Comparison of ENCODE assay signal across 8 cellular contexts in the genomic region with DNA sequence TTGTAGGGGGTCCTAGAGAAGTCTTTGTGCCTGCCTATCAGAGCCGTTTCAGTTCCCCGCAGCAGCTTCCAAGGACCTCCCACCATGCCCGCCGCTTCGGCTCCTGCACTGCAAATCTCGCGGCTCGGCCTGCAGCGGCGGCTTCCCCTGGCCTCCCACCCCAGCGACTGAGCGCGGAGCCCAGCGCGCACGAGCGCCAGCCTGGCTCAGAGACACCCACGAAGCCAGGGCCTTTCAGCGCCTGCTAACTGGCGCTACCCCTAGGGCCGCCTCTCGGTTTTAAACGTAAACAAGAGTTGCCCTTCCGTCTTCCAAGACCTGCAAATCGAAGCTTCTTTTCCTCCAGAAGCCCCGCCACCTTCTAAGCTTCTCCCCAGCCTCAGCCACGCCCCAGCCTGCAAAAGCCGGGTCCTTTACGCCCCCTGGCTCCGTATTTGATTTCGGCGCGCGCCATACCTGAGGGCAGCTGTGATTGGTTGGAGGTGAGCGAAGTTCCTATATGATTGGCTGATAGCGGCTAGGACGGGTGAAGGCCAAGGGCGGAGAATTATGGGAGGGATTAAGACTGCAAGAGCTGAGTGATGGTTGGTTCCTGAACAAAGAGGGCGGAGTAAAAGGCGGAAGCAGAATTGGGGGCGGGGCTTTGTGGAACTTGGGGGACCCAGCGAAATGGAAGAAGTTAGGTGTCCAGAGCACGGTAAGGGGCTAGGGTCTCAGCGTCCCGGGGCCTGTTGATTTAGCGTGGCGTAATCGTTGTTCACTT. TPM values are rescaled to one million over a fixed set of nuclear protein-coding genes. Genes with fewer than 3 reads are reported as not detected.
DNase-seq lines count a peak whose midpoint lies in the region; ATAC-seq and TF ChIP-seq lines count a peak whose summit lies in the region.

Gene TTF2, plus strand, starts transcription at position 649 of the 763 bp plus-strand sequence. Its CDS starts 21 bp downstream, at position 670.

- H3K9me3 ChIP-seq in left ventricle myocardium inferior (replicated peaks), result no peaks in the 10 kb centered on the region

- ATAC-seq in HG02870 (IDR thresholded peaks at IDR 0.05; ENCODE audit: unreplicated experiment) (peak; percentile 91), T-cell (replicated peaks in 1 of 4) (peak; percentile 91 to 96 (median 94))

- WGBS in urinary bladder, result under 1% methylated on average over 48 of the region's 48 CpGs

- H3K4me3 Mint-ChIP-seq in T-cell (no peak within 1 kb of the TSS), progenitor cell of endocrine pancreas (ENCODE audit: low read depth) (no peak within 1 kb of the TSS)

- peak; percentile 96 for DNase-seq in GM13977 (ENCODE audit: low spot score)
- peak; percentile 99 for DNase-seq in NCI-H146 (lab: John Stamatoyannopoulos, UW)
- DNase-seq in T-cell, result peak; percentile 87 to 99 (median 96)
- DNase-seq in amniotic epithelial cell (ENCODE audit: low read depth), result peak; percentile 98
- DNase-seq in left ventricle myocardium inferior, result peak; percentile 88
- peak; percentile 92 for DNase-seq in progenitor cell of endocrine pancreas (ENCODE audit: low spot score, unreplicated experiment)

- H3K27me3 Mint-ChIP-seq in T-cell, result no peaks in the 10 kb centered on the region
- H3K27me3 Mint-ChIP-seq in progenitor cell of endocrine pancreas, result no peaks in the 10 kb centered on the region

- peaks cover 20% of the 10 kb centered on the region for H3K4me1 ChIP-seq in left ventricle myocardium inferior
- peaks cover 1% of the 10 kb centered on the region for H3K4me1 ChIP-seq in urinary bladder (ENCODE audit: insufficient read depth)

- H3K27ac Mint-ChIP-seq in T-cell (peak within 1 kb of the TSS; percentile 39 to 77), progenitor cell of endocrine pancreas (no peak within 1 kb of the TSS)

- intact Hi-C loops in left ventricle myocardium inferior (cut with micrococcal nuclease), result loop anchor here (5.0 to 10.0 kb wide), 5 partner anchors 208 to 695 kb away; no protein-coding TSS in a partner anchor

- in situ Hi-C loops in GM13977 (cut with MboI; ENCODE audit: low pct_unique_long_range_greater_than_20kb, low sequenced_read_pairs, unreplicated experiment), result loop anchor here (10.0 to 25.0 kb wide), 3 partner anchors 235 to 498 kb away; partner anchors contain the start of gene CD58

- H3K4me3 ChIP-seq in left ventricle myocardium inferior (peak within 1 kb of the TSS; percentile 81), urinary bladder (ENCODE audit: low read depth, low read length) (peak within 1 kb of the TSS; percentile 36)

- peak; percentile 12 for TF ChIP-seq CTCF in GM13977 (IDR thresholded peaks at IDR 0.05; ENCODE audit: extremely low read depth, insufficient read depth, missing control alignments)
- TF ChIP-seq CTCF in left ventricle myocardium inferior (IDR thresholded peaks at IDR 0.05; ENCODE audit: borderline replicate concordance), result peak; percentile 51
- TF ChIP-seq CTCF in progenitor cell of endocrine pancreas (IDR thresholded peaks at IDR 0.05; ENCODE audit: unreplicated experiment), result peak; percentile 25

- peaks cover 11% of the 10 kb centered on the region for H3K36me3 Mint-ChIP-seq in T-cell
- H3K36me3 Mint-ChIP-seq in progenitor cell of endocrine pancreas (ENCODE audit: insufficient read depth), result peaks cover 7% of the 10 kb centered on the region

- POLR2A ChIA-PET in T-cell (lab: Charles Lee), result interaction anchor here (0.6 to 1.9 kb wide), 24 partner anchors 12 to 876 kb away, joined by 3 to 17 read pairs (median 4); partner anchors contain the start of gene CD2 (in 1 of the 2)

- no peaks in the 10 kb centered on the region for H3K36me3 ChIP-seq in left ventricle myocardium inferior
- no peaks in the 10 kb centered on the region for H3K36me3 ChIP-seq in urinary bladder (ENCODE audit: insufficient read depth)

- peak within 1 kb of the TSS; percentile 40 for H3K27ac ChIP-seq in left ventricle myocardium inferior (replicated peaks)
- H3K27ac ChIP-seq in urinary bladder (ENCODE audit: low read depth), result peak within 1 kb of the TSS; percentile 57

- CTCF ChIA-PET in T-cell (lab: Charles Lee), result interaction anchor here (0.6 to 2.4 kb wide), 23 partner anchors 11 to 890 kb away, joined by 3 to 34 read pairs (median 4); partner anchors contain the start of genes CD101 (in 1 of the 2) and CD2 (in 1 of the 2)

- no peaks in the 10 kb centered on the region for H3K27me3 ChIP-seq in left ventricle myocardium inferior (ENCODE audit: low read depth)

- no peaks in the 10 kb centered on the region for H3K9me3 Mint-ChIP-seq in T-cell
- no peaks in the 10 kb centered on the region for H3K9me3 Mint-ChIP-seq in progenitor cell of endocrine pancreas (ENCODE audit: low read depth)

- H3K4me1 Mint-ChIP-seq in T-cell, result peaks cover 44 to 48% (median 46%) of the 10 kb centered on the region in 3 donors
- H3K4me1 Mint-ChIP-seq in progenitor cell of endocrine pancreas (ENCODE audit: low read depth), result peaks cover 19% of the 10 kb centered on the region

RNA-seq across cellular contexts. Expression of gene TTF2, which starts in this region (rescaled TPM):
- total RNA-seq in T-cell (10 to 100 TPM; 26.7 to 37.1 (median 33.8) TPM), left ventricle myocardium inferior (6.4 TPM), progenitor cell of endocrine pancreas (57.0 and 58.4 TPM in 2 replicates), urinary bladder (12.2 TPM)
- polyA plus RNA-seq in urinary bladder, result 5.1 TPM

Comparison
In these comparisons a context has a peak if more than half of its experiments do, and no peak if none do; other contexts are left out.
1. Peak in every context shown above with its lines: DNase-seq, ATAC-seq, H3K4me3 ChIP-seq and H3K27ac ChIP-seq.